In genomic region chr10:49837096-49837495, GRCh38 we compare ENCODE assay signal across 20 cellular contexts.
DNase-seq lines count a peak whose midpoint lies in the region; ATAC-seq and TF ChIP-seq lines count a peak whose summit lies in the region.
"Had no signal": no experiment of that assay in that cellular context is flagged by ENCODE, and none has a peak within 500 bp of the region (broad histone marks: within the 10 kb centered on the region; RNA-seq: fewer than 3 reads in every experiment).

No MANE protein-coding gene starts in this region.

- BruUV-seq in Calu3 (replicated peaks; lab: Mats Ljungman, UMichigan) = no TSS peak
- no TSS peak for BruUV-seq in MCF 10A (replicated peaks; lab: Mats Ljungman, UMichigan)

- H3K9me3 Mint-ChIP-seq in Calu3 (ENCODE audit: low read depth, unreplicated experiment) = no peaks in the 10 kb centered on the region
- H3K9me3 Mint-ChIP-seq in neural crest cell = no peaks in the 10 kb centered on the region
- no peaks in the 10 kb centered on the region for H3K9me3 Mint-ChIP-seq in MCF 10A (ENCODE audit: unreplicated experiment)
- H3K9me3 Mint-ChIP-seq: activated T-helper 2 cell treated with anti-CD3 and anti-CD28 coated beads, Interferon-gamma antibody, Interleukin-2, Interleukin-4, amounts not matched to agents 10 μg/mL and 5 μg/mL and 100 μg/mL, durations not matched to agents 14 hours and 24 hours and 36 hours; CD8-positive, alpha-beta T cell; natural killer cell had no signal

- POLR2A ChIA-PET in MCF 10A (lab: Yijun Ruan, JAX) = no interaction called here

- H3K27ac Mint-ChIP-seq in Calu3 (ENCODE audit: unreplicated experiment) (peak overlapping the region; percentile 69), neural crest cell (ENCODE audit: unreplicated experiment) (peak overlapping the region; percentile 4), MCF 10A (ENCODE audit: low read depth, unreplicated experiment) (no peak overlapping the region)
- H3K27ac Mint-ChIP-seq: activated T-helper 2 cell treated with anti-CD3 and anti-CD28 coated beads, Interferon-gamma antibody, Interleukin-2, Interleukin-4, amounts not matched to agents 10 μg/mL and 5 μg/mL and 100 μg/mL, durations not matched to agents 14 hours and 24 hours and 36 hours; CD8-positive, alpha-beta T cell; natural killer cell had no signal

- intact Hi-C loops in Calu3 (cut with micrococcal nuclease; ENCODE audit: unreplicated experiment) = loop anchor here (1.0 kb wide), 1 partner anchor 8 kb away; no protein-coding TSS in a partner anchor
- intact Hi-C loops in MCF 10A (cut with micrococcal nuclease) = no loop called here

- TF ChIP-seq CTCF in Calu3 (IDR thresholded peaks at IDR 0.05; ENCODE audit: unreplicated experiment) (no peak), neural crest cell (conservative IDR thresholded peaks at IDR 0.05) (no peak), MCF 10A (IDR thresholded peaks at IDR 0.05; ENCODE audit: unreplicated experiment) (no peak)

- no peaks in the 10 kb centered on the region for H3K27me3 Mint-ChIP-seq in Calu3 (ENCODE audit: unreplicated experiment)
- H3K27me3 Mint-ChIP-seq in neural crest cell (ENCODE audit: low read depth) = no peaks in the 10 kb centered on the region
- H3K27me3 Mint-ChIP-seq in MCF 10A (ENCODE audit: insufficient read depth, unreplicated experiment) = no peaks in the 10 kb centered on the region

- DNase-seq in Calu3 = peak; percentile 33
- DNase-seq in amniotic epithelial cell (ENCODE audit: low read depth) = peak; percentile 28
- peak; percentile 10 for DNase-seq in iris pigment epithelial cell (ENCODE audit: low read depth)
- no peak for DNase-seq in neural crest cell (ENCODE audit: low read depth, low spot score)
- no peak for DNase-seq in ecto neural progenitor cell (ENCODE audit: low spot score)
- DNase-seq in MCF 10A (ENCODE audit: unreplicated experiment) = no peak
- DNase-seq in cerebellum (ENCODE audit: low spot score) = no peak
- DNase-seq: activated CD4-positive, alpha-beta T cell treated with anti-CD3 and anti-CD28 coated beads for 1 hour; CD8-positive, alpha-beta T cell; EL; natural killer cell; NCI-H1048; NCI-H2107; NCI-H69; right cardiac atrium; SJCRH30; stomach; T-helper 9 cell had no signal

- H3K36me3 Mint-ChIP-seq in Calu3 (ENCODE audit: insufficient read depth, unreplicated experiment) (peaks cover 22% of the 10 kb centered on the region), neural crest cell (ENCODE audit: low read depth) (peaks cover 21% of the 10 kb centered on the region), MCF 10A (ENCODE audit: insufficient read depth, unreplicated experiment) (peaks cover 64% of the 10 kb centered on the region)

- no peak for ATAC-seq in GM21423 (IDR thresholded peaks at IDR 0.05; ENCODE audit: unreplicated experiment)
- ATAC-seq: CD8-positive, alpha-beta T cell; natural killer cell; right cardiac atrium had no signal

- H3K4me3 Mint-ChIP-seq in Calu3 (ENCODE audit: low read depth, unreplicated experiment) (peak overlapping the region; percentile 50), neural crest cell (no peak overlapping the region), MCF 10A (ENCODE audit: unreplicated experiment) (no peak overlapping the region)
- H3K4me3 Mint-ChIP-seq: CD8-positive, alpha-beta T cell; natural killer cell had no signal

- H3K4me1 Mint-ChIP-seq in Calu3 (ENCODE audit: low read depth, unreplicated experiment) = peaks cover 28% of the 10 kb centered on the region
- peaks cover 45% of the 10 kb centered on the region for H3K4me1 Mint-ChIP-seq in neural crest cell
- no peaks in the 10 kb centered on the region for H3K4me1 Mint-ChIP-seq in MCF 10A (ENCODE audit: insufficient read depth, unreplicated experiment)
- H3K4me1 Mint-ChIP-seq: natural killer cell had no signal

- CTCF ChIA-PET in Calu3 (lab: Charles Lee) (no interaction called here), MCF 10A (lab: Yijun Ruan, JAX) (no interaction called here)

Comparison
In these comparisons a context has a peak if more than half of its experiments do, and no peak if none do; other contexts are left out.
1. DNase-seq: peak in Calu3 (single experiment), amniotic epithelial cell (single experiment) and iris pigment epithelial cell (single experiment); none in neural crest cell (single experiment), ecto neural progenitor cell (single experiment), MCF 10A (single experiment) and cerebellum (single experiment).